10 cellular contexts compared by ENCODE assay signal in the genomic region with DNA sequence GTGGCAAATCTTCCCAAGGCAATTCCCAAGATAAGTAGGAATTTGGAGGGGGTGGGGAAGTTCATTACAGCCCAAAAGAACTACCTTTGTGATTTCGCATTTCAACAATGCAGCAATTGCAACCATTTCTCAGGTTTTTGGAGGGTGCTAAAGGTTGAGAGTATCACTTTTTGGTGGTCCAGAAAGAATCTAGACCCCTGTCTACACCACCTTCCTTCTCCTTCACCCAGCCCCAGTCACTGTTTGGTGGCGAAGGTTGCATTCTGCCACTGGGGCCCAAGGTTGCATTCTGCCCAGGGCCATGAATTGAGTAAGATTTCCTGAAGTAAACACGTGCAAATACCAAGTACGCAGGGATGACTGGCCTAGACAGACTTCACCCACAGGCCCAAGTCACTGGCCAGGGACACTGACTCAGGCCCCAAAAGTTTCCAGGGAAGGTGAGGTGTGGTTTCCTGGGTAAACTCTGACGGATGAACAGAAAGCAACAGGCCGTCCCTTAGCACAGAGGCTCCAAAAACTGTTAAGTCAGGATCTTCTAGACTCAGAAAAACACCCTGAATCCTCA. TPM values are rescaled to one million over a fixed set of nuclear protein-coding genes. Genes with fewer than 3 reads are reported as not detected.
DNase-seq lines count a peak whose midpoint lies in the region; ATAC-seq and TF ChIP-seq lines count a peak whose summit lies in the region.
"Had no signal": no experiment of that assay in that cellular context is flagged by ENCODE, and none has a peak within 500 bp of the region (broad histone marks: within the 10 kb centered on the region; RNA-seq: fewer than 3 reads in every experiment).

No MANE protein-coding gene starts in this region.

- H3K4ac ChIP-seq in H9 (ENCODE audit: low read depth, low read length): no peak overlapping the region

- peaks cover 8 to 15% of the 10 kb centered on the region in 2 experiments for H3K4me1 Mint-ChIP-seq in H9
- peaks cover 8% of the 10 kb centered on the region for H3K4me1 Mint-ChIP-seq in activated T-cell treated with anti-CD3 and anti-CD28 coated beads, Interleukin-2, amount 50 U/mL, for 24 hours (ENCODE audit: low read depth)

- TF ChIP-seq POLR2A in gastrocnemius medialis (IDR thresholded peaks at IDR 0.05): no peak

- H3K4me3 Mint-ChIP-seq in H9: no peak overlapping the region
- no peak overlapping the region for H3K4me3 Mint-ChIP-seq in activated T-cell treated with anti-CD3 and anti-CD28 coated beads, Interleukin-2, amount 50 U/mL, for 24 hours

- CTCF ChIA-PET in Panc1 (lab: Charles Lee): interaction anchor here (0.9 to 1.3 kb wide), 2 partner anchors 21 to 24 kb away, joined by 3 to 4 read pairs; no protein-coding TSS in a partner anchor

- H3T11ph ChIP-seq in H9 (ENCODE audit: low read length): no peak overlapping the region

- BruUV-seq in Panc1 (replicated peaks; lab: Mats Ljungman, UMichigan): no TSS peak

- H3K23me2 ChIP-seq in H9 (ENCODE audit: insufficient read length, low read depth, low read length, poor library complexity, severe bottlenecking): no peaks in the 10 kb centered on the region

- WGBS in GM23248 (ENCODE audit: low coverage in 1 of 2, low lambda C conversion rate in 2 of 2, missing lambda C conversion rate in 2 of 2), 2 experiments: 16 to 23% methylated on average over 6 of the region's 6 CpGs
- WGBS in H9 (ENCODE audit: extremely low coverage, insufficient read length, low lambda C conversion rate): no CpG with 5 or more reads among the region's 6 CpGs

- H3K9ac ChIP-seq in GM23248 (peak overlapping the region; percentile 81), H9 (ENCODE audit: extremely low read depth, insufficient read length, low read length) (no peak overlapping the region)

- H3K9me3 Mint-ChIP-seq in H9: no peaks in the 10 kb centered on the region
- H3K9me3 Mint-ChIP-seq in activated T-cell treated with anti-CD3 and anti-CD28 coated beads, Interleukin-2, amount 50 U/mL, for 24 hours: no peaks in the 10 kb centered on the region

- ATAC-seq in Panc1: peak; percentile 84
- ATAC-seq in gastrocnemius medialis: peak; percentile 59 to 73
- ATAC-seq in GM21447 (IDR thresholded peaks at IDR 0.05; ENCODE audit: unreplicated experiment): no peak

- no peaks in the 10 kb centered on the region for H3K36me3 Mint-ChIP-seq in H9 (ENCODE audit: insufficient read depth in 1 of 3, low read depth in 3 of 3)
- H3K36me3 Mint-ChIP-seq in activated T-cell treated with anti-CD3 and anti-CD28 coated beads, Interleukin-2, amount 50 U/mL, for 24 hours (ENCODE audit: low read depth): no peaks in the 10 kb centered on the region

- peak overlapping the region; percentile 80 for H3K4me2 ChIP-seq in GM23248 (ENCODE audit: unreplicated experiment)
- no peak overlapping the region for H3K4me2 ChIP-seq in H9 (ENCODE audit: insufficient read depth, insufficient read length, low read length)

- peaks cover 9% of the 10 kb centered on the region for H3K27me3 Mint-ChIP-seq in H9 (ENCODE audit: low read depth)
- H3K27me3 Mint-ChIP-seq in activated T-cell treated with anti-CD3 and anti-CD28 coated beads, Interleukin-2, amount 50 U/mL, for 24 hours: peaks cover 17% of the 10 kb centered on the region
- H3K27me3 Mint-ChIP-seq: progenitor cell of endocrine pancreas had no signal

- H2BK5ac ChIP-seq in H9 (ENCODE audit: insufficient read length, low read length): no peak overlapping the region

- H4K8ac ChIP-seq in H9 (replicated peaks; ENCODE audit: insufficient read length, low read depth, low read length): no peak overlapping the region

- H3F3A ChIP-seq in GM23248 (ENCODE audit: insufficient read depth): peaks cover 31% of the 10 kb centered on the region

- H3K79me2 ChIP-seq in GM23248 (ENCODE audit: insufficient read depth) (no peaks in the 10 kb centered on the region), H9 (ENCODE audit: insufficient read depth, low read length) (no peaks in the 10 kb centered on the region)

- in situ Hi-C loops in GM23248 (cut with MboI): no loop called here
- in situ Hi-C loops in Panc1 (cut with HindIII; ENCODE audit: low pct_unique_long_range_greater_than_20kb, low sequenced_read_pairs): no loop called here
- in situ Hi-C loops in gastrocnemius medialis (cut with MboI; ENCODE audit: low sequenced_read_pairs in 4 of 4): no loop called here

- no peak overlapping the region for H2AK5ac ChIP-seq in H9 (ENCODE audit: insufficient read length, low read length)

- peak overlapping the region; percentile 70 for H2AFZ ChIP-seq in GM23248
- H2AFZ ChIP-seq in H9 (ENCODE audit: low read length): no peak overlapping the region

- TF ChIP-seq CTCF in Panc1 (IDR thresholded peaks at IDR 0.05): no peak
- TF ChIP-seq CTCF in gastrocnemius medialis (IDR thresholded peaks at IDR 0.05 in 4 of 5, conservative IDR thresholded peaks at IDR 0.05 in 1 of 5): no peak
- TF ChIP-seq CTCF in H9 (conservative IDR thresholded peaks at IDR 0.05): no peak

- H3K4me1 ChIP-seq in GM23248 (ENCODE audit: insufficient read depth): peaks cover 36% of the 10 kb centered on the region
- peaks cover 66% of the 10 kb centered on the region for H3K4me1 ChIP-seq in Panc1 (ENCODE audit: control insufficient read depth, insufficient read depth, low read length)
- peaks cover 0 to 11% of the 10 kb centered on the region in 2 donors for H3K4me1 ChIP-seq in gastrocnemius medialis
- H3K4me1 ChIP-seq in H9 (ENCODE audit: insufficient read depth, low read length): no peaks in the 10 kb centered on the region

- H4K5ac ChIP-seq in H9 (ENCODE audit: insufficient read length, low read depth, low read length): no peak overlapping the region

- no peak overlapping the region for H2BK20ac ChIP-seq in H9 (ENCODE audit: low read depth, low read length, poor library complexity, severe bottlenecking)

- no peaks in the 10 kb centered on the region for H3K9me3 ChIP-seq in GM23248 (ENCODE audit: low read depth)
- H3K9me3 ChIP-seq in Panc1 (ENCODE audit: control insufficient read depth, insufficient read depth, low read depth, low read length): no peaks in the 10 kb centered on the region
- H3K9me3 ChIP-seq in gastrocnemius medialis: no peaks in the 10 kb centered on the region
- H3K9me3 ChIP-seq in H9 (ENCODE audit: control insufficient read depth, low read depth, low read length): no peaks in the 10 kb centered on the region

- H4K20me1 ChIP-seq in GM23248 (ENCODE audit: insufficient read depth) (no peaks in the 10 kb centered on the region), H9 (ENCODE audit: control insufficient read depth, insufficient read depth, insufficient read length) (no peaks in the 10 kb centered on the region)

- no peak overlapping the region for H3K23ac ChIP-seq in H9 (ENCODE audit: insufficient read length, low read depth, low read length)

- POLR2A ChIA-PET in Panc1 (lab: Charles Lee): interaction anchor here (1.2 to 1.3 kb wide), 2 partner anchors 19 to 21 kb away, joined by 6 to 11 read pairs; a partner anchor contains a TSS

- H2BK12ac ChIP-seq in H9 (ENCODE audit: insufficient read length, low read depth, low read length): no peak overlapping the region

- no peak overlapping the region for H2BK120ac ChIP-seq in H9 (ENCODE audit: low read depth, low read length, poor library complexity, severe bottlenecking)

- no peaks in the 10 kb centered on the region for H3K79me1 ChIP-seq in H9 (ENCODE audit: insufficient read depth, low read depth, low read length, poor library complexity, severe bottlenecking)

- H3K18ac ChIP-seq in H9 (ENCODE audit: insufficient read length, low read depth, low read length): no peak overlapping the region

- no peaks in the 10 kb centered on the region for H3K36me3 ChIP-seq in GM23248 (ENCODE audit: low read depth)
- no peaks in the 10 kb centered on the region for H3K36me3 ChIP-seq in Panc1 (ENCODE audit: control insufficient read depth, insufficient read depth, low read length)
- no peaks in the 10 kb centered on the region for H3K36me3 ChIP-seq in gastrocnemius medialis

- H3K14ac ChIP-seq in H9 (ENCODE audit: insufficient read depth, low read length): no peak overlapping the region

- H3K27me3 ChIP-seq in GM23248 (replicated peaks; ENCODE audit: insufficient read depth) (no peaks in the 10 kb centered on the region), Panc1 (ENCODE audit: control insufficient read depth, insufficient read depth, low read length) (no peaks in the 10 kb centered on the region), gastrocnemius medialis (no peaks in the 10 kb centered on the region), H9 (ENCODE audit: insufficient read depth, low read length) (no peaks in the 10 kb centered on the region)

- H2BK15ac ChIP-seq in H9 (ENCODE audit: low read depth, low read length): no peak overlapping the region

- H3K27ac ChIP-seq in GM23248 (peak overlapping the region; percentile 99), Panc1 (ENCODE audit: low read length) (peak overlapping the region; percentile 98), epithelial cell of prostate (peak overlapping the region; percentile 92), gastrocnemius medialis (peak overlapping the region in 2 of 4 donors; percentile 31 to 41), H9 (ENCODE audit: insufficient read length, low read depth, low read length) (no peak overlapping the region)

- H3K27ac Mint-ChIP-seq in H9: no peak overlapping the region
- H3K27ac Mint-ChIP-seq in activated T-cell treated with anti-CD3 and anti-CD28 coated beads, Interleukin-2, amount 50 U/mL, for 24 hours: no peak overlapping the region
- H3K27ac Mint-ChIP-seq: progenitor cell of endocrine pancreas had no signal

- intact Hi-C loops in Panc1 (cut with micrococcal nuclease; ENCODE audit: unreplicated experiment): no loop called here
- intact Hi-C loops in gastrocnemius medialis (cut with DNase I; ENCODE audit: low total_unique reads): loop anchor here (5.0 kb wide), 1 partner anchor 38 kb away; no protein-coding TSS in a partner anchor

- no peak overlapping the region for H4K91ac ChIP-seq in H9 (ENCODE audit: insufficient read length, low read depth, low read length)

- H3K9me2 ChIP-seq in GM23248 (ENCODE audit: insufficient read depth): no peaks in the 10 kb centered on the region

- H3K4me3 ChIP-seq in GM23248 (peak overlapping the region; percentile 56), Panc1 (ENCODE audit: low read depth in 2 of 2, low read length in 2 of 2) (peak overlapping the region in 1 of 2 experiments; percentile 2; a peak in 2 of 4 replicates), gastrocnemius medialis (no peak overlapping the region)

- H3K56ac ChIP-seq in H9 (ENCODE audit: insufficient read length, low read depth, low read length): no peak overlapping the region

- DNase-seq in GM23248 (peak; percentile 97), Panc1 (ENCODE audit: low read depth, low spot score) (peak; percentile 97), epithelial cell of prostate (ENCODE audit: low read depth, low spot score) (peak; percentile 86), gastrocnemius medialis (peak in 1 of 2 donors; percentile 27), H9 (no peak)
- DNase-seq in activated T-cell treated with anti-CD3 and anti-CD28 coated beads, Interleukin-2, amount 50 U/mL, for 24 hours: no peak
- no peak for DNase-seq in stimulated activated CD4-positive, alpha-beta T cell treated with anti-CD3 and anti-CD28 coated beads, Interleukin-12 subunit alpha, Interleukin-12 subunit beta, amount 100 ng/mL, for 4 hours
- DNase-seq: NCI-H524 treated with DMSO at 0.1 percent for 48 hours had no signal

RNA-seq across cellular contexts. Expression of a gene that starts 5.7 kb away (rescaled TPM):
- not detected in 2 replicates for total RNA-seq in GM23248 (2014; rRNA removed; shearing (Covaris generic))
- not detected in 2 replicates for polyA plus RNA-seq in GM23248 (2016; fragmentation: Nextera tagmentation; extraction: Ambion mirVana)
- total RNA-seq in Panc1 (2021; ENCODE audit: unreplicated experiment) (0.33 TPM), gastrocnemius medialis (not detected), H9 (2021) (not detected in 2 replicates)
- 0.15 TPM for polyA plus RNA-seq in Panc1 (2012; ENCODE audit: insufficient read length)

RNA-seq across cellular contexts. Expression of a gene that starts 21.7 kb away (rescaled TPM):
- total RNA-seq in GM23248 (2014; rRNA removed; shearing (Covaris generic)): 11.1 and 11.4 TPM in 2 replicates
- polyA plus RNA-seq in GM23248 (2016; fragmentation: Nextera tagmentation; extraction: Ambion mirVana): 5.2 and 6.2 TPM in 2 replicates
- total RNA-seq in Panc1 (2021; ENCODE audit: unreplicated experiment) (111 TPM), gastrocnemius medialis (1 to 10 TPM; 3.0 to 9.9 (median 6.9) TPM), H9 (2021) (5.9 and 6.1 TPM in 2 replicates)
- polyA plus RNA-seq in Panc1 (2012; ENCODE audit: insufficient read length): 33.9 TPM

Comparison
In these comparisons a context has a peak if more than half of its experiments do, and no peak if none do; other contexts are left out.
1. DNase-seq: peak in GM23248 (single experiment), Panc1 (single experiment) and epithelial cell of prostate (single experiment); none in H9 (single experiment), activated T-cell treated with anti-CD3 and anti-CD28 coated beads, Interleukin-2, amount 50 U/mL, for 24 hours (single experiment) and stimulated activated CD4-positive, alpha-beta T cell treated with anti-CD3 and anti-CD28 coated beads, Interleukin-12 subunit alpha, Interleukin-12 subunit beta, amount 100 ng/mL, for 4 hours (single experiment).